Comparison of ENCODE assay signal across 8 cellular contexts in genomic region chr7:818031-818699, GRCh38. TPM values are rescaled to one million over a fixed set of nuclear protein-coding genes. Genes with fewer than 3 reads are reported as not detected.
A peak's percentile ranks its signal among the peaks of the same experiment; 100 is the strongest.
DNase-seq lines count a peak whose midpoint lies in the region; ATAC-seq lines count a peak whose summit lies in the region.

No MANE protein-coding gene starts in this region.

- no peak for ATAC-seq in activated T-helper 17 cell treated with anti-CD3 and anti-CD28 coated beads, Interleukin-2, amount 50 U/mL, for 72 hours (replicated peaks)
- ATAC-seq in HG03135 (IDR thresholded peaks at IDR 0.05; ENCODE audit: unreplicated experiment) (no peak), GM19328 (IDR thresholded peaks at IDR 0.05; ENCODE audit: unreplicated experiment) (no peak), GM18870 (IDR thresholded peaks at IDR 0.05; ENCODE audit: unreplicated experiment) (no peak)

- no peaks in the 10 kb centered on the region for H3K9me3 ChIP-seq in HUES6 (ENCODE audit: control insufficient read depth, insufficient read depth, low read depth, low read length)

- peaks cover 45% of the 10 kb centered on the region for H3K4me1 Mint-ChIP-seq in activated T-helper 17 cell treated with anti-CD3 and anti-CD28 coated beads, Interleukin-2, amount 50 U/mL, for 72 hours

- no peak overlapping the region for H3K9ac ChIP-seq in HUES6 (ENCODE audit: low read length)

- DNase-seq in DMS53 (lab: John Stamatoyannopoulos, UW) (peak; percentile 55), iris pigment epithelial cell (ENCODE audit: low read depth) (peak; percentile 83)
- DNase-seq in activated effector memory CD4-positive, alpha-beta T cell treated with anti-CD3 and anti-CD28 coated beads, Interleukin-2, amount 50 U/mL, for 16 hours: no peak

- H3K36me3 Mint-ChIP-seq in activated T-helper 17 cell treated with anti-CD3 and anti-CD28 coated beads, Interleukin-2, amount 50 U/mL, for 72 hours (ENCODE audit: low read depth): peaks cover 49% of the 10 kb centered on the region

- H3K27ac Mint-ChIP-seq in activated T-helper 17 cell treated with anti-CD3 and anti-CD28 coated beads, Interleukin-2, amount 50 U/mL, for 72 hours: peak overlapping the region; percentile 93

- no peak overlapping the region for H3K27ac ChIP-seq in HUES6 (ENCODE audit: low read depth, low read length)

- peaks cover 4% of the 10 kb centered on the region; the same call in 1 of the 2 replicates for H3K36me3 ChIP-seq in HUES6 (ENCODE audit: control insufficient read depth, insufficient read depth, low read length)

- H3K4me3 ChIP-seq in HUES6 (ENCODE audit: low read depth, low read length): peak overlapping the region; percentile 85

- H3K4me3 Mint-ChIP-seq in activated T-helper 17 cell treated with anti-CD3 and anti-CD28 coated beads, Interleukin-2, amount 50 U/mL, for 72 hours: peak overlapping the region; percentile 93

- H3K9me3 Mint-ChIP-seq in activated T-helper 17 cell treated with anti-CD3 and anti-CD28 coated beads, Interleukin-2, amount 50 U/mL, for 72 hours: no peaks in the 10 kb centered on the region

- peaks cover 4% of the 10 kb centered on the region for H3K27me3 Mint-ChIP-seq in activated T-helper 17 cell treated with anti-CD3 and anti-CD28 coated beads, Interleukin-2, amount 50 U/mL, for 72 hours

- no peaks in the 10 kb centered on the region for H3K27me3 ChIP-seq in HUES6 (ENCODE audit: control insufficient read depth, insufficient read depth, low read length)

- peaks cover 18% of the 10 kb centered on the region for H3K4me1 ChIP-seq in HUES6 (ENCODE audit: control insufficient read depth, insufficient read depth, low read length)

RNA-seq across cellular contexts. Expression of gene SUN1, which starts 14.1 kb away (rescaled TPM):
- total RNA-seq in activated T-helper 17 cell treated with anti-CD3 and anti-CD28 coated beads, Interleukin-2, amount 50 U/mL, for 72 hours: 100 to 1,000 TPM in 1 of 2 donors, 10 to 100 TPM in 1; 46.4 to 103 TPM

RNA-seq across cellular contexts. Expression of gene GET4, which starts 58.2 kb away (rescaled TPM):
- 10 to 100 TPM; 17.1 to 43.0 TPM for total RNA-seq in activated T-helper 17 cell treated with anti-CD3 and anti-CD28 coated beads, Interleukin-2, amount 50 U/mL, for 72 hours
